In the genomic region with DNA sequence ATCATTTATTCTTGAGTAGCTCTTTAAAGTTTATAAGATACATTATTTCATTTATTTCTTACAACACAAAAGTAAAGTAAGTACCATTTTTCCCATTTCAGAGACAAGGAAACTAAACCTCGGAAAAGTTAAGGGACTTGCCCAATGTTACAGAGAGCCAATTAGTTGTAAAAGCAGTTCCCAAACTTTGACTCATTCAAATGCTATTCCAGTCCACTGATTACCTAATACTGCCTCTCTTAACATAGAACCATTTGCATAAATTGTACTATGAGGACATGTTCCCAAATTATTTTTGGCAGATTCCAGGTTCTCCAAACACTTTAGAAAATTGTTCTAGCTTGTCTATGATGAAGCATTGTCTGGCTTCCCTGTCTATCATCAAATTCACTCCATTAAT, we compare ENCODE assay signal across 30 cellular contexts. TPM values are rescaled to one million over a fixed set of nuclear protein-coding genes. Genes with fewer than 3 reads are reported as not detected.
DNase-seq lines count a peak whose midpoint lies in the region; ATAC-seq, FAIRE-seq and TF ChIP-seq lines count a peak whose summit lies in the region.
"Had no signal": no experiment of that assay in that cellular context is flagged by ENCODE, and none has a peak within 500 bp of the region (broad histone marks: within the 10 kb centered on the region; RNA-seq: fewer than 3 reads in every experiment).

No MANE protein-coding gene starts in this region.

- no peak for TF ChIP-seq EP300 in A549 (IDR thresholded peaks at IDR 0.05)

- FAIRE-seq in A549 (lab: Jason Lieb, UNC) (peak; percentile 97), bronchial epithelial cell (lab: Jason Lieb, UNC) (no peak)
- FAIRE-seq: G401.6, GM12878, H1, keratinocyte had no signal

- no peak overlapping the region for H3K4me3 Mint-ChIP-seq in glutamatergic neuron (ENCODE audit: unreplicated experiment)
- H3K4me3 Mint-ChIP-seq in activated CD8-positive, alpha-beta memory T cell treated with anti-CD3 and anti-CD28 coated beads, Interleukin-2, amount 10 ng/mL, durations not matched to agents 7 days and 5 days: no peak overlapping the region
- H3K4me3 Mint-ChIP-seq: CD4-positive, alpha-beta T cell; naive B cell; T-helper 17 cell had no signal

- H3K9ac ChIP-seq in colonic mucosa (ENCODE audit: low read depth in 2 of 2, low read length in 2 of 2): no peak overlapping the region

- WGBS in A549 (ENCODE audit: missing lambda C conversion rate): 6% methylated on average over 1 of the region's 1 CpG

- H3K27ac ChIP-seq in A549 (no peak overlapping the region), colonic mucosa (no peak overlapping the region)
- H3K27ac ChIP-seq: esophagus squamous epithelium, PC-9, suprapubic skin, VCaP had no signal

- TF ChIP-seq CTCF in A549 (IDR thresholded peaks at IDR 0.05) (no peak), bronchial epithelial cell (IDR thresholded peaks at IDR 0.05; ENCODE audit: insufficient read depth, low read length, severe bottlenecking) (no peak), colonic mucosa (IDR thresholded peaks at IDR 0.05) (no peak), glutamatergic neuron (IDR thresholded peaks at IDR 0.05; ENCODE audit: partially characterized antibody, unreplicated experiment) (no peak)

- TF ChIP-seq POLR2A in A549 (IDR thresholded peaks at IDR 0.05; ENCODE audit: low read length) (no peak), GM18505 (IDR thresholded peaks at IDR 0.05; ENCODE audit: borderline replicate concordance, extremely low read depth, insufficient read depth, insufficient read length) (no peak)

- H3K9me3 Mint-ChIP-seq in glutamatergic neuron (ENCODE audit: unreplicated experiment): no peaks in the 10 kb centered on the region
- no peaks in the 10 kb centered on the region for H3K9me3 Mint-ChIP-seq in activated CD8-positive, alpha-beta memory T cell treated with anti-CD3 and anti-CD28 coated beads, Interleukin-2, amount 10 ng/mL, durations not matched to agents 7 days and 5 days (ENCODE audit: low read depth)

- no peak for DNase-seq in A549 (ENCODE audit: low read depth in 1 of 2, low spot score in 1 of 2)
- DNase-seq in GM04504 (ENCODE audit: low read depth): peak; percentile 28
- DNase-seq in bronchial epithelial cell (ENCODE audit: low read depth): peak; percentile 67
- DNase-seq in inferior parietal cortex (ENCODE audit: extremely low spot score): peak; percentile 2
- no peak for DNase-seq in colonic mucosa
- no peak for DNase-seq in glutamatergic neuron
- DNase-seq in activated CD8-positive, alpha-beta memory T cell treated with anti-CD3 and anti-CD28 coated beads, Interleukin-2, amount 10 ng/mL, durations not matched to agents 7 days and 5 days: no peak
- DNase-seq: activated CD4-positive, alpha-beta T cell treated with anti-CD3 and anti-CD28 coated beads, Interleukin-2, amount 50 U/mL, for 48 hours; activated naive CD4-positive, alpha-beta T cell; activated T-cell treated with anti-CD3 and anti-CD28 coated beads for 4 hours; amygdala; CD4-positive, alpha-beta T cell; cerebellar nuclear complex; DMS 273 treated with DMSO at 0.1 percent for 48 hours; effector CD4-positive, alpha-beta T cell; esophagus squamous epithelium; hypothalamus; naive B cell; NCI-H226; PC-9; T-helper 17 cell had no signal

- POLR2A ChIA-PET in A549 (lab: Yijun Ruan, JAX): no interaction called here

- TF ChIP-seq RAD21 in A549 (conservative IDR thresholded peaks at IDR 0.05 in 1 of 2, IDR thresholded peaks at IDR 0.05 in 1 of 2): no peak

- no peak overlapping the region for H3K4me2 ChIP-seq in A549
- H3K4me2 ChIP-seq: PC-9 had no signal

- H3K36me3 ChIP-seq in bronchial epithelial cell (ENCODE audit: control insufficient read depth, insufficient read depth, low read length): no peaks in the 10 kb centered on the region
- no peaks in the 10 kb centered on the region for H3K36me3 ChIP-seq in colonic mucosa
- H3K36me3 ChIP-seq: esophagus squamous epithelium, suprapubic skin had no signal

- intact Hi-C loops in colonic mucosa (cut with DNase I): no loop called here

- H3K9me3 ChIP-seq in A549: no peaks in the 10 kb centered on the region
- H3K9me3 ChIP-seq in colonic mucosa: no peaks in the 10 kb centered on the region
- H3K9me3 ChIP-seq: esophagus squamous epithelium, suprapubic skin had no signal

- H3K36me3 Mint-ChIP-seq in glutamatergic neuron (ENCODE audit: unreplicated experiment): no peaks in the 10 kb centered on the region
- no peaks in the 10 kb centered on the region for H3K36me3 Mint-ChIP-seq in activated CD8-positive, alpha-beta memory T cell treated with anti-CD3 and anti-CD28 coated beads, Interleukin-2, amount 10 ng/mL, durations not matched to agents 7 days and 5 days
- H3K36me3 Mint-ChIP-seq: naive B cell had no signal

- CTCF ChIA-PET in A549 (lab: Yijun Ruan, JAX): no interaction called here
- CTCF ChIA-PET in activated CD8-positive, alpha-beta memory T cell treated with anti-CD3 and anti-CD28 coated beads, Interleukin-2, amount 10 ng/mL, durations not matched to agents 7 days and 5 days (lab: Charles Lee): no interaction called here

- H3K27ac Mint-ChIP-seq in glutamatergic neuron (ENCODE audit: unreplicated experiment): no peak overlapping the region
- no peak overlapping the region for H3K27ac Mint-ChIP-seq in activated CD8-positive, alpha-beta memory T cell treated with anti-CD3 and anti-CD28 coated beads, Interleukin-2, amount 10 ng/mL, durations not matched to agents 7 days and 5 days
- H3K27ac Mint-ChIP-seq: CD4-positive, alpha-beta T cell; naive B cell; T-helper 17 cell had no signal

- H3K4me3 ChIP-seq in A549 (no peak overlapping the region), bronchial epithelial cell (ENCODE audit: low read depth, low read length) (no peak overlapping the region), colonic mucosa (no peak overlapping the region)
- H3K4me3 ChIP-seq: esophagus squamous epithelium, GM12878, PC-9, suprapubic skin had no signal

- H3K4me1 ChIP-seq in A549 (no peaks in the 10 kb centered on the region), colonic mucosa (no peaks in the 10 kb centered on the region)
- H3K4me1 ChIP-seq: esophagus squamous epithelium, suprapubic skin had no signal

- ATAC-seq in A549: no peak
- ATAC-seq in activated CD8-positive, alpha-beta memory T cell treated with anti-CD3 and anti-CD28 coated beads, Interleukin-2, amount 10 ng/mL, durations not matched to agents 7 days and 5 days: no peak
- ATAC-seq in GM18505 (IDR thresholded peaks at IDR 0.05; ENCODE audit: unreplicated experiment): no peak
- ATAC-seq: GM12878, sciatic nerve, T-helper 17 cell had no signal

- no peaks in the 10 kb centered on the region for H3K4me1 Mint-ChIP-seq in glutamatergic neuron (ENCODE audit: low read depth, unreplicated experiment)
- H3K4me1 Mint-ChIP-seq in activated CD8-positive, alpha-beta memory T cell treated with anti-CD3 and anti-CD28 coated beads, Interleukin-2, amount 10 ng/mL, durations not matched to agents 7 days and 5 days: no peaks in the 10 kb centered on the region
- H3K4me1 Mint-ChIP-seq: naive B cell had no signal

- H3K27me3 Mint-ChIP-seq in glutamatergic neuron (ENCODE audit: unreplicated experiment): peaks cover 1% of the 10 kb centered on the region
- no peaks in the 10 kb centered on the region for H3K27me3 Mint-ChIP-seq in activated CD8-positive, alpha-beta memory T cell treated with anti-CD3 and anti-CD28 coated beads, Interleukin-2, amount 10 ng/mL, durations not matched to agents 7 days and 5 days
- H3K27me3 Mint-ChIP-seq: CD4-positive, alpha-beta T cell; naive B cell; T-helper 17 cell had no signal

- no peaks in the 10 kb centered on the region for H3K27me3 ChIP-seq in bronchial epithelial cell (ENCODE audit: control insufficient read depth, insufficient read depth, low read length)
- no peaks in the 10 kb centered on the region for H3K27me3 ChIP-seq in colonic mucosa
- H3K27me3 ChIP-seq: esophagus squamous epithelium, suprapubic skin had no signal

TF ChIP-seq in A549, 52 proteins besides CTCF, POLR2A, EP300 and RAD21:
- TF ChIP-seq, protein P1, sequence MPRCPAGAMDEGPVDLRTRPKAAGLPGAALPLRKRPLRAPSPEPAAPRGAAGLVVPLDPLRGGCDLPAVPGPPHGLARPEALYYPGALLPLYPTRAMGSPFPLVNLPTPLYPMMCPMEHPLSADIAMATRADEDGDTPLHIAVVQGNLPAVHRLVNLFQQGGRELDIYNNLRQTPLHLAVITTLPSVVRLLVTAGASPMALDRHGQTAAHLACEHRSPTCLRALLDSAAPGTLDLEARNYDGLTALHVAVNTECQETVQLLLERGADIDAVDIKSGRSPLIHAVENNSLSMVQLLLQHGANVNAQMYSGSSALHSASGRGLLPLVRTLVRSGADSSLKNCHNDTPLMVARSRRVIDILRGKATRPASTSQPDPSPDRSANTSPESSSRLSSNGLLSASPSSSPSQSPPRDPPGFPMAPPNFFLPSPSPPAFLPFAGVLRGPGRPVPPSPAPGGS (IDR thresholded peaks at IDR 0.05): no peak
- TF ChIP-seq FOSB (CRISPR knock-in tag; IDR thresholded peaks at IDR 0.05): no peak
- no peak for TF ChIP-seq MAZ (IDR thresholded peaks at IDR 0.05; ENCODE audit: borderline replicate concordance, low read depth, low read length)
- no peak for TF ChIP-seq MAFK (IDR thresholded peaks at IDR 0.05; ENCODE audit: partially characterized antibody)
- TF ChIP-seq HOXA7 (CRISPR knock-in tag; IDR thresholded peaks at IDR 0.05): no peak
- TF ChIP-seq SMC3 (IDR thresholded peaks at IDR 0.05): no peak
- TF ChIP-seq FOXS1 (CRISPR knock-in tag; IDR thresholded peaks at IDR 0.05): no peak
- no peak for TF ChIP-seq ESRRA (IDR thresholded peaks at IDR 0.05; ENCODE audit: borderline replicate concordance, low read length)

RNA-seq across cellular contexts. Expression of gene GRIA3, which starts 45.6 kb away (rescaled TPM):
- polyA plus RNA-seq in A549 (2011; rRNA removed): not detected in 2 replicates
- not detected in 2 replicates for polyA plus RNA-seq in A549 (2012; cell fraction: cytosol; rRNA removed)
- not detected in 2 replicates for polyA plus RNA-seq in A549 (2012; cell fraction: nucleus; rRNA removed)
- not detected in 3 replicates for polyA plus RNA-seq in A549 (2017; fragmentation: RNase III; extraction: RNeasy Plus Mini Kit Qiagen cat#74134 plus additional on column Dnase treatment)
- polyA minus RNA-seq in A549 (2011; rRNA and poly(A)+ RNA removed): not detected in 2 replicates
- total RNA-seq in bronchial epithelial cell: 0.26 and 0.51 TPM in 2 replicates
- total RNA-seq in colonic mucosa: under 1 TPM; 0.17 to 0.85 TPM
- 9.7 TPM for total RNA-seq in glutamatergic neuron (ENCODE audit: unreplicated experiment)
- not detected for total RNA-seq in activated CD8-positive, alpha-beta memory T cell treated with anti-CD3 and anti-CD28 coated beads, Interleukin-2, amount 10 ng/mL, durations not matched to agents 7 days and 5 days
- total RNA-seq: A172; CD4-positive, alpha-beta T cell; PC-9 had no signal
- polyA plus RNA-seq: keratinocyte had no signal

Comparison
In these comparisons a context has a peak if more than half of its experiments do, and no peak if none do; other contexts are left out.
1. DNase-seq: peak in GM04504 (single experiment), bronchial epithelial cell (single experiment) and inferior parietal cortex (single experiment); none in A549 (0 of 2), colonic mucosa (single experiment), glutamatergic neuron (single experiment) and activated CD8-positive, alpha-beta memory T cell treated with anti-CD3 and anti-CD28 coated beads, Interleukin-2, amount 10 ng/mL, durations not matched to agents 7 days and 5 days (single experiment).